ENCODE assay signal across 8 cellular contexts in genomic region chr7:72772627-72773026, GRCh38. TPM values are rescaled to one million over a fixed set of nuclear protein-coding genes. Genes with fewer than 3 reads are reported as not detected.
DNase-seq lines count a peak whose midpoint lies in the region; ATAC-seq, FAIRE-seq and TF ChIP-seq lines count a peak whose summit lies in the region.
"Not testable (repeated sequence)": the region's sequence is repeated elsewhere in the genome, so short reads cannot be mapped to it uniquely, and the experiment has no call there.

No MANE protein-coding gene starts in this region.

- intact Hi-C loops in K562 (cut with micrococcal nuclease), result not testable (repeated sequence)

- FAIRE-seq in GM18507 (lab: Jason Lieb, UNC) (peak; percentile 29), islet of Langerhans (lab: Jason Lieb, UNC) (peak; percentile 99)
- FAIRE-seq in K562 (lab: Jason Lieb, UNC), result not testable (repeated sequence)

- 21% methylated on average over 2 of the region's 2 CpGs for WGBS in K562 (ENCODE audit: insufficient coverage, low coverage, missing lambda C conversion rate)

- H3K36me3 ChIP-seq in K562 (ENCODE audit: control insufficient read depth, insufficient read depth, low read length), result not testable (repeated sequence)

- not testable (repeated sequence) for H3K4me2 ChIP-seq in K562 (ENCODE audit: insufficient read depth, low read length)

- DNase-seq in GM18507 (ENCODE audit: extremely low spot score, insufficient read length, low read depth), result not testable (repeated sequence)
- DNase-seq in NCI-H1417 (lab: John Stamatoyannopoulos, UW) (peak in 2 of 3 experiments; percentile 23 to 63), NCI-H146 treated with DMSO at 0.1 percent for 48 hours (lab: John Stamatoyannopoulos, UW; ENCODE audit: unreplicated experiment) (peak; percentile 18), NCI-H2227 (lab: John Stamatoyannopoulos, UW; ENCODE audit: unreplicated experiment) (peak; percentile 15), OCI-M1 (lab: John Stamatoyannopoulos, UW) (peak; percentile 23), K562 (ENCODE audit: extremely low read depth in 1 of 4, low spot score in 3 of 4) (peak in 1 of 4 experiments; percentile 9), epithelial cell of esophagus (ENCODE audit: low read depth) (peak; percentile 35)

- peak overlapping the region in 1 of 2 experiments; percentile 5; a peak in 1 of 4 replicates for H3K9ac ChIP-seq in K562 (ENCODE audit: insufficient read depth in 1 of 2, low read depth in 2 of 2, low read length in 2 of 2)

- H4K20me1 ChIP-seq in K562 (replicated peaks; ENCODE audit: control insufficient read depth, insufficient read depth, low read length), result not testable (repeated sequence)

- not testable (repeated sequence) for H3K79me2 ChIP-seq in K562 (ENCODE audit: control insufficient read depth, insufficient read depth, low read length)

- not testable (repeated sequence) for H2AFZ ChIP-seq in K562 (ENCODE audit: low read depth, low read length)

- not testable (repeated sequence) for BruUV-seq in K562 (replicated peaks; lab: Mats Ljungman, UMichigan)

- not testable (repeated sequence) for H3K9me1 ChIP-seq in K562 (ENCODE audit: control insufficient read depth, insufficient read depth, low read length)

- in situ Hi-C loops in K562 (cut with MboI), result not testable (repeated sequence)

- TF ChIP-seq EP300 in K562 (IDR thresholded peaks at IDR 0.05; ENCODE audit: low read length), result not testable (repeated sequence)

- H3K27ac ChIP-seq in K562 (ENCODE audit: extremely low read depth, low read depth, low read length), result peak overlapping the region; percentile 45; the same call in 1 of the 3 replicates

- not testable (repeated sequence) for H3K27me3 ChIP-seq in K562 (ENCODE audit: control insufficient read depth in 2 of 2, insufficient read depth in 2 of 2, low read length in 2 of 2)

- not testable (repeated sequence) for H3K4me3 ChIP-seq in K562; epithelial cell of esophagus (ENCODE audit: low read length)

- TF ChIP-seq POLR2A in K562 (conservative IDR thresholded peaks at IDR 0.05), result not testable (repeated sequence)

- CTCF ChIA-PET in K562 (lab: Yijun Ruan, JAX; ENCODE audit: low intra/inter-chr PET ratio), result not testable (repeated sequence)

- ATAC-seq in K562, result peak; percentile 78

- POLR2A ChIA-PET in K562 (lab: Yijun Ruan, JAX), result not testable (repeated sequence)

- not testable (repeated sequence) for H3K9me3 ChIP-seq in K562 (replicated peaks; ENCODE audit: control insufficient read depth, insufficient read depth, low read depth, low read length)

- not testable (repeated sequence) for TF ChIP-seq RAD21 in K562 (CRISPR knock-in tag; conservative IDR thresholded peaks at IDR 0.05 in 1 of 2, IDR thresholded peaks at IDR 0.05 in 1 of 2)

- H3K4me1 ChIP-seq in K562 (replicated peaks in 1 of 2; ENCODE audit: control insufficient read depth in 2 of 2, insufficient read depth in 2 of 2, low read length in 2 of 2), result not testable (repeated sequence)

- not testable (repeated sequence) for TF ChIP-seq CTCF in K562 (IDR thresholded peaks at IDR 0.05 in 2 of 3, conservative IDR thresholded peaks at IDR 0.05 in 1 of 3; ENCODE audit: insufficient read depth in 2 of 3, low read depth in 1 of 3, low read length in 3 of 3); epithelial cell of esophagus (IDR thresholded peaks at IDR 0.05; ENCODE audit: insufficient read depth, low read depth, low read length, missing control alignments)

TF ChIP-seq in K562, 482 proteins besides CTCF, POLR2A, EP300 and RAD21:
- 0 out of 2 replicates have a peak, but pooled peaks have one; percentile 15 for TF ChIP-seq C11orf30 (IDR thresholded peaks at IDR 0.05; ENCODE audit: low read depth)
- 0 out of 2 replicates have a peak, but pooled peaks have one; percentile 6 for TF ChIP-seq TEAD4 (IDR thresholded peaks at IDR 0.05; ENCODE audit: low read length)
- TF ChIP-seq TEAD4 (CRISPR knock-in tag; IDR thresholded peaks at IDR 0.05; ENCODE audit: borderline replicate concordance); ATF3 (CRISPR knock-in tag; conservative IDR thresholded peaks at IDR 0.05): not testable (repeated sequence)
- peak; percentile 4; the same call in 1 of the 2 replicates for TF ChIP-seq ZNF316 (IDR thresholded peaks at IDR 0.05)
- 0 out of 2 replicates have a peak, but pooled peaks have one; percentile 18 for TF ChIP-seq FOSL1 (tag; conservative IDR thresholded peaks at IDR 0.05)
- peak; percentile 48 for TF ChIP-seq ATF3 (IDR thresholded peaks at IDR 0.05)
- TF ChIP-seq NFE2 (IDR thresholded peaks at IDR 0.05; ENCODE audit: low read depth), result peak; percentile 21; the same call in 1 of the 2 replicates

RNA-seq across cellular contexts. Expression of gene TYW1B, which starts 55.4 kb away (rescaled TPM):
- 55.6 and 75.9 TPM in 2 replicates for total RNA-seq in K562 (2011; cell fraction: chromatin; rRNA removed; ENCODE audit: low replicate concordance)
- 29.4 and 32.8 TPM in 2 replicates for total RNA-seq in K562 (2011; cell fraction: nucleolus; rRNA removed)
- total RNA-seq in K562 (2011; cell fraction: nucleoplasm; rRNA removed), result 32.4 and 37.9 TPM in 2 replicates
- total RNA-seq in K562 (2014; rRNA removed) (9.4 and 10.2 TPM in 2 replicates), K562 (2014; rRNA removed; fragmentation: Illumina TruSeq; extraction: Trizol) (12.9 TPM in 2 replicates), K562 (2015; rRNA removed; fragmentation: Illumina TruSeq; extraction: Trizol) (13.6 and 14.7 TPM in 2 replicates), K562 (2021) (7.7 and 9.8 TPM in 2 replicates)
- polyA plus RNA-seq in K562 (2011; rRNA removed) (7.2 and 10.0 TPM in 2 replicates), K562 (2014; fragmentation: Illumina TruSeq; extraction: Trizol) (7.3 and 9.1 TPM in 2 replicates), K562 (2014; fragmentation: Nextera tagmentation; extraction: Ambion mirVana) (1 to 10 TPM; 5.8 to 9.8 TPM), K562 (2014; rRNA removed) (6.2 and 7.2 TPM in 2 replicates)
- 3.7 and 4.5 TPM in 2 replicates for polyA plus RNA-seq in K562 (2011; cell fraction: cytosol; rRNA removed)
- polyA plus RNA-seq in K562 (2011; cell fraction: nucleus; rRNA removed), result 5.4 and 5.5 TPM in 2 replicates
- 5.4 and 5.7 TPM in 2 replicates for polyA plus RNA-seq in K562 (2012)
- polyA minus RNA-seq in K562 (2011; rRNA and poly(A)+ RNA removed), result 29.4 and 37.8 TPM in 2 replicates
- polyA minus RNA-seq in K562 (2011; cell fraction: cytosol; rRNA and poly(A)+ RNA removed), result 5.4 and 7.9 TPM in 2 replicates
- polyA minus RNA-seq in K562 (2011; cell fraction: nucleus; rRNA and poly(A)+ RNA removed), result 13.6 and 21.1 TPM in 2 replicates
